8 cellular contexts compared by ENCODE assay signal in genomic region chr11:762421-763072, GRCh38. TPM values are rescaled to one million over a fixed set of nuclear protein-coding genes. Genes with fewer than 3 reads are reported as not detected.
DNase-seq lines count a peak whose midpoint lies in the region; ATAC-seq and TF ChIP-seq lines count a peak whose summit lies in the region.

No MANE protein-coding gene starts in this region.

- no peaks in the 10 kb centered on the region for H3K9me3 Mint-ChIP-seq in WTC11
- H3K9me3 Mint-ChIP-seq in stimulated activated naive B cell treated with anti-CD40 and anti-IgM and Interleukin-4, amounts not matched to agents 10 μg/mL and 1 μg/mL and 100 μg/mL, for 72 hours: no peaks in the 10 kb centered on the region
- no peaks in the 10 kb centered on the region for H3K9me3 Mint-ChIP-seq in endothelial cell (ENCODE audit: unreplicated experiment)

- POLR2A ChIA-PET in WTC11 (lab: Charles Lee): interaction anchor here (0.6 to 2.0 kb wide), 6 partner anchors 9 to 383 kb away, joined by 3 to 10 read pairs (median 4); partner anchors contain the start of genes EPS8L2, GATD1, TALDO1 and TMEM80

- H3K4me1 Mint-ChIP-seq in WTC11: peaks cover 12% of the 10 kb centered on the region
- H3K4me1 Mint-ChIP-seq in stimulated activated naive B cell treated with anti-CD40 and anti-IgM and Interleukin-4, amounts not matched to agents 10 μg/mL and 1 μg/mL and 100 μg/mL, for 72 hours: peaks cover 3 to 13% of the 10 kb centered on the region in 2 donors
- no peaks in the 10 kb centered on the region for H3K4me1 Mint-ChIP-seq in endothelial cell (ENCODE audit: unreplicated experiment)

- ATAC-seq in WTC11 (peak; percentile 23), GM21447 (IDR thresholded peaks at IDR 0.05; ENCODE audit: unreplicated experiment) (no peak), HG03139 (IDR thresholded peaks at IDR 0.05; ENCODE audit: unreplicated experiment) (no peak)
- ATAC-seq in stimulated activated naive B cell treated with anti-CD40 and anti-IgM and Interleukin-4, amounts not matched to agents 10 μg/mL and 1 μg/mL and 100 μg/mL, for 72 hours (replicated peaks): peak; percentile 21 to 37

- no peaks in the 10 kb centered on the region for H3K27me3 Mint-ChIP-seq in WTC11 (ENCODE audit: low read depth)
- no peaks in the 10 kb centered on the region for H3K27me3 Mint-ChIP-seq in stimulated activated naive B cell treated with anti-CD40 and anti-IgM and Interleukin-4, amounts not matched to agents 10 μg/mL and 1 μg/mL and 100 μg/mL, for 72 hours
- peaks cover 3% of the 10 kb centered on the region for H3K27me3 Mint-ChIP-seq in endothelial cell (ENCODE audit: unreplicated experiment)

- H3K36me3 Mint-ChIP-seq in WTC11 (peaks cover 51% of the 10 kb centered on the region), endothelial cell (ENCODE audit: low read depth, unreplicated experiment) (peaks cover 12% of the 10 kb centered on the region)
- peaks cover 43 to 55% of the 10 kb centered on the region in 2 donors for H3K36me3 Mint-ChIP-seq in stimulated activated naive B cell treated with anti-CD40 and anti-IgM and Interleukin-4, amounts not matched to agents 10 μg/mL and 1 μg/mL and 100 μg/mL, for 72 hours

- H3K4me3 Mint-ChIP-seq in WTC11: no peak overlapping the region
- no peak overlapping the region for H3K4me3 Mint-ChIP-seq in stimulated activated naive B cell treated with anti-CD40 and anti-IgM and Interleukin-4, amounts not matched to agents 10 μg/mL and 1 μg/mL and 100 μg/mL, for 72 hours
- no peak overlapping the region for H3K4me3 Mint-ChIP-seq in endothelial cell (ENCODE audit: unreplicated experiment)

- H3K27ac Mint-ChIP-seq in WTC11 (peak overlapping the region; percentile 91), endothelial cell (ENCODE audit: unreplicated experiment) (no peak overlapping the region)
- H3K27ac Mint-ChIP-seq in stimulated activated naive B cell treated with anti-CD40 and anti-IgM and Interleukin-4, amounts not matched to agents 10 μg/mL and 1 μg/mL and 100 μg/mL, for 72 hours: no peak overlapping the region

- peak overlapping the region; percentile 21 for H3K27ac ChIP-seq in HUES64 (ENCODE audit: low read depth, low read length)

- no peak overlapping the region for H3K9ac ChIP-seq in HUES64 (ENCODE audit: low read depth, low read length)

- CTCF ChIA-PET in WTC11 (lab: Charles Lee): interaction anchor here (1.0 to 7.1 kb wide), 9 partner anchors 14 to 150 kb away, joined by 3 to 94 read pairs (median 4); partner anchors contain the start of genes CEND1, GATD1 and TALDO1

- 89% methylated on average over 9 of the region's 10 CpGs for WGBS in HUES64

- TF ChIP-seq CTCF in WTC11 (IDR thresholded peaks at IDR 0.05): no peak
- TF ChIP-seq CTCF in endothelial cell (IDR thresholded peaks at IDR 0.05; ENCODE audit: unreplicated experiment): no peak

- no peaks in the 10 kb centered on the region for H3K9me3 ChIP-seq in HUES64 (ENCODE audit: insufficient read depth, low read depth, low read length)

- no peak overlapping the region for H3K4me3 ChIP-seq in HUES64 (ENCODE audit: low read length)

- H3K27me3 ChIP-seq in HUES64 (ENCODE audit: insufficient read depth, low read length): no peaks in the 10 kb centered on the region

- peak; percentile 20 for DNase-seq in DMS114 treated with DMSO at 0.1 percent for 48 hours (lab: John Stamatoyannopoulos, UW; ENCODE audit: unreplicated experiment)
- DNase-seq in WTC11 (ENCODE audit: low spot score): no peak
- peak; percentile 43 for DNase-seq in germinal center (ENCODE audit: low spot score)
- no peak for DNase-seq in stimulated activated naive B cell treated with anti-CD40 and anti-IgM and Interleukin-4, amounts not matched to agents 10 μg/mL and 1 μg/mL and 100 μg/mL, for 72 hours
- DNase-seq in endothelial cell (ENCODE audit: low spot score): no peak

- peaks cover 88% of the 10 kb centered on the region for H3K36me3 ChIP-seq in HUES64 (ENCODE audit: insufficient read depth, low read length)

- H3K4me1 ChIP-seq in HUES64 (ENCODE audit: insufficient read depth, low read length): peaks cover 7% of the 10 kb centered on the region; the same call in 1 of the 2 replicates

TF ChIP-seq in WTC11, 78 proteins besides CTCF, POLR2A, EP300 and RAD21 (continues in another document):
- TF ChIP-seq SMAD3 (CRISPR knock-in tag; IDR thresholded peaks at IDR 0.05; ENCODE audit: borderline replicate concordance) (peak; percentile 19; the same call in 1 of the 2 replicates), E2F5 (CRISPR knock-in tag; IDR thresholded peaks at IDR 0.05) (no peak), CDX4 (CRISPR knock-in tag; IDR thresholded peaks at IDR 0.05; ENCODE audit: borderline replicate concordance) (no peak), NFE2L1 (CRISPR knock-in tag; IDR thresholded peaks at IDR 0.05) (0 out of 2 replicates have a peak, but pooled peaks have one; percentile 24), ZNF317 (CRISPR knock-in tag; IDR thresholded peaks at IDR 0.05; ENCODE audit: borderline replicate concordance, low read depth) (no peak), USF1 (CRISPR knock-in tag; IDR thresholded peaks at IDR 0.05) (no peak), FOXP1 (CRISPR knock-in tag; IDR thresholded peaks at IDR 0.05; ENCODE audit: borderline replicate concordance) (peak; percentile 57; the same call in 1 of the 2 replicates), SP1 (CRISPR knock-in tag; conservative IDR thresholded peaks at IDR 0.05) (0 out of 2 replicates have a peak, but pooled peaks have one; percentile 15), ZMAT4 (CRISPR knock-in tag; IDR thresholded peaks at IDR 0.05) (no peak), PRDM15 (CRISPR knock-in tag; IDR thresholded peaks at IDR 0.05) (no peak), MXD4 (CRISPR knock-in tag; IDR thresholded peaks at IDR 0.05; ENCODE audit: borderline replicate concordance) (no peak)

RNA-seq across cellular contexts. Expression of gene GATD1, which starts 14.7 kb away (rescaled TPM):
- polyA plus RNA-seq in HUES64 (2013, experiment 1 of 2): 21.3 TPM
- 22.1 TPM for polyA plus RNA-seq in HUES64 (2013, experiment 2 of 2)
- 81.9 to 87.6 TPM (median 87.5 TPM) in 3 replicates for total RNA-seq in WTC11 (2021)
- 36.5 TPM for total RNA-seq in endothelial cell (ENCODE audit: unreplicated experiment)

RNA-seq across cellular contexts. Expression of gene TALDO1, which starts 15.3 kb away (rescaled TPM):
- 182 TPM for polyA plus RNA-seq in HUES64 (2013, experiment 1 of 2)
- 176 TPM for polyA plus RNA-seq in HUES64 (2013, experiment 2 of 2)
- 314 to 352 TPM (median 343 TPM) in 3 replicates for total RNA-seq in WTC11 (2021)
- 123 TPM for total RNA-seq in endothelial cell (ENCODE audit: unreplicated experiment)

RNA-seq across cellular contexts. Expression of gene CEND1, which starts 27.3 kb away (rescaled TPM):
- polyA plus RNA-seq in HUES64 (2013, experiment 1 of 2): 1.9 TPM
- 0.95 TPM for polyA plus RNA-seq in HUES64 (2013, experiment 2 of 2)
- total RNA-seq in WTC11 (2021) (2.0 to 3.1 TPM (median 2.7 TPM) in 3 replicates), endothelial cell (ENCODE audit: unreplicated experiment) (not detected)

RNA-seq across cellular contexts. Expression of gene SLC25A22, which starts 35.5 kb away (rescaled TPM):
- 30.7 TPM for polyA plus RNA-seq in HUES64 (2013, experiment 1 of 2)
- polyA plus RNA-seq in HUES64 (2013, experiment 2 of 2): 26.8 TPM
- total RNA-seq in WTC11 (2021) (35.0 to 44.8 TPM (median 36.7 TPM) in 3 replicates), endothelial cell (ENCODE audit: unreplicated experiment) (17.8 TPM)

RNA-seq across cellular contexts. Expression of gene PIDD1, which starts 42.5 kb away (rescaled TPM):
- 13.0 TPM for polyA plus RNA-seq in HUES64 (2013, experiment 1 of 2)
- polyA plus RNA-seq in HUES64 (2013, experiment 2 of 2): 15.2 TPM
- total RNA-seq in WTC11 (2021) (54.9 to 59.4 TPM (median 56.8 TPM) in 3 replicates), endothelial cell (ENCODE audit: unreplicated experiment) (13.7 TPM)

Comparison
In these comparisons a context has a peak if more than half of its experiments do, and no peak if none do; other contexts are left out.
1. DNase-seq: peak in DMS114 treated with DMSO at 0.1 percent for 48 hours (single experiment) and germinal center (single experiment); none in WTC11 (single experiment), stimulated activated naive B cell treated with anti-CD40 and anti-IgM and Interleukin-4, amounts not matched to agents 10 μg/mL and 1 μg/mL and 100 μg/mL, for 72 hours (single experiment) and endothelial cell (single experiment).
2. ATAC-seq: peak in WTC11 (single experiment) and stimulated activated naive B cell treated with anti-CD40 and anti-IgM and Interleukin-4, amounts not matched to agents 10 μg/mL and 1 μg/mL and 100 μg/mL, for 72 hours (2 of 2); none in GM21447 (single experiment) and HG03139 (single experiment).